25 cellular contexts compared by ENCODE assay signal in genomic region chr7:134676743-134677142, GRCh38. TPM values are rescaled to one million over a fixed set of nuclear protein-coding genes. Genes with fewer than 3 reads are reported as not detected.
DNase-seq lines count a peak whose midpoint lies in the region; ATAC-seq and TF ChIP-seq lines count a peak whose summit lies in the region.
"Had no signal": no experiment of that assay in that cellular context is flagged by ENCODE, and none has a peak within 500 bp of the region (broad histone marks: within the 10 kb centered on the region; RNA-seq: fewer than 3 reads in every experiment).

No MANE protein-coding gene starts in this region.

- H3K4me3 Mint-ChIP-seq in CD4-positive, alpha-beta memory T cell, result no peak overlapping the region
- H3K4me3 Mint-ChIP-seq in H9, result no peak overlapping the region
- H3K4me3 Mint-ChIP-seq in effector memory CD8-positive, alpha-beta T cell, result no peak overlapping the region
- no peak overlapping the region for H3K4me3 Mint-ChIP-seq in naive thymus-derived CD8-positive, alpha-beta T cell
- H3K4me3 Mint-ChIP-seq: IgD-negative memory B cell had no signal

- no peak overlapping the region for H3K23ac ChIP-seq in H9 (ENCODE audit: insufficient read length, low read depth, low read length)

- H3K4me2 ChIP-seq in H9 (ENCODE audit: insufficient read depth, insufficient read length, low read length), result no peak overlapping the region

- no peak overlapping the region for H4K8ac ChIP-seq in H9 (replicated peaks; ENCODE audit: insufficient read length, low read depth, low read length)

- H3K36me3 Mint-ChIP-seq in CD4-positive, alpha-beta memory T cell, result peaks cover 27 to 34% of the 10 kb centered on the region in 2 donors
- H3K36me3 Mint-ChIP-seq in H9 (ENCODE audit: insufficient read depth in 1 of 3, low read depth in 3 of 3), result peaks cover 12 to 19% (median 14%) of the 10 kb centered on the region in 3 experiments
- H3K36me3 Mint-ChIP-seq in effector memory CD8-positive, alpha-beta T cell (ENCODE audit: insufficient read depth), result peaks cover 21% of the 10 kb centered on the region
- H3K36me3 Mint-ChIP-seq in naive thymus-derived CD8-positive, alpha-beta T cell, result peaks cover 3 to 37% (median 27%) of the 10 kb centered on the region in 3 donors

- H2BK12ac ChIP-seq in H9 (ENCODE audit: insufficient read length, low read depth, low read length), result no peak overlapping the region

- H3K79me1 ChIP-seq in H9 (ENCODE audit: insufficient read depth, low read depth, low read length, poor library complexity, severe bottlenecking), result no peaks in the 10 kb centered on the region

- 0 out of 2 replicates have a peak overlapping the region, but pooled peaks have one; percentile 31 for H3K14ac ChIP-seq in H9 (ENCODE audit: insufficient read depth, low read length)

- H3K18ac ChIP-seq in H9 (ENCODE audit: insufficient read length, low read depth, low read length), result no peak overlapping the region

- in situ Hi-C loops in brain microvascular endothelial cell (cut with HindIII; ENCODE audit: low pct_ligation_motif_present, low sequenced_read_pairs), result no loop called here

- no peak overlapping the region for H3K9ac ChIP-seq in H9 (ENCODE audit: extremely low read depth, insufficient read length, low read length)

- no peaks in the 10 kb centered on the region for H3K27me3 Mint-ChIP-seq in CD4-positive, alpha-beta memory T cell
- no peaks in the 10 kb centered on the region for H3K27me3 Mint-ChIP-seq in H9 (ENCODE audit: low read depth)
- H3K27me3 Mint-ChIP-seq in effector memory CD8-positive, alpha-beta T cell, result no peaks in the 10 kb centered on the region
- H3K27me3 Mint-ChIP-seq in naive thymus-derived CD8-positive, alpha-beta T cell, result no peaks in the 10 kb centered on the region
- H3K27me3 Mint-ChIP-seq: IgD-negative memory B cell had no signal

- no peak for ATAC-seq in effector memory CD8-positive, alpha-beta T cell (replicated peaks)
- no peak for ATAC-seq in naive thymus-derived CD8-positive, alpha-beta T cell
- no peak for ATAC-seq in GM21529 (IDR thresholded peaks at IDR 0.05; ENCODE audit: unreplicated experiment)
- ATAC-seq: HCT116 had no signal

- no peak overlapping the region for H3K4ac ChIP-seq in H9 (ENCODE audit: low read depth, low read length)

- no peak overlapping the region for H3T11ph ChIP-seq in H9 (ENCODE audit: low read length)

- peak overlapping the region in 6 of 7 donors; percentile 0 to 63 (median 6) for H3K27ac Mint-ChIP-seq in CD4-positive, alpha-beta memory T cell
- peak overlapping the region in 1 of 3 experiments; percentile 2; a peak in 2 of 7 replicates for H3K27ac Mint-ChIP-seq in H9
- peak overlapping the region; percentile 74 to 81 for H3K27ac Mint-ChIP-seq in effector memory CD8-positive, alpha-beta T cell
- peak overlapping the region; percentile 27 to 84 (median 70) for H3K27ac Mint-ChIP-seq in naive thymus-derived CD8-positive, alpha-beta T cell

- H4K20me1 ChIP-seq in H9 (ENCODE audit: control insufficient read depth, insufficient read depth, insufficient read length), result no peaks in the 10 kb centered on the region

- no CpG with 5 or more reads among the region's 1 CpG for WGBS in H9 (ENCODE audit: extremely low coverage, insufficient read length, low lambda C conversion rate)

- no peaks in the 10 kb centered on the region for H3K27me3 ChIP-seq in CD4-positive, alpha-beta memory T cell (ENCODE audit: insufficient read depth, low read length)
- H3K27me3 ChIP-seq in H9 (ENCODE audit: insufficient read depth, low read length) (no peaks in the 10 kb centered on the region), brain microvascular endothelial cell (replicated peaks) (no peaks in the 10 kb centered on the region)
- H3K27me3 ChIP-seq: cardiac muscle cell, uterus had no signal

- H3K36me3 ChIP-seq in CD4-positive, alpha-beta memory T cell (ENCODE audit: insufficient read depth, low read length), result no peaks in the 10 kb centered on the region
- H3K36me3 ChIP-seq in brain microvascular endothelial cell (replicated peaks), result no peaks in the 10 kb centered on the region
- H3K36me3 ChIP-seq: cardiac muscle cell, uterus had no signal

- CTCF ChIA-PET in CD4-positive, alpha-beta memory T cell (lab: Charles Lee; ENCODE audit: partially characterized antibody), result no interaction called here

- no peak overlapping the region for H2BK20ac ChIP-seq in H9 (ENCODE audit: low read depth, low read length, poor library complexity, severe bottlenecking)

- no peak overlapping the region for H2AFZ ChIP-seq in H9 (ENCODE audit: low read length)

- intact Hi-C loops in CD4-positive, alpha-beta memory T cell (cut with micrococcal nuclease), result no loop called here

- no peak overlapping the region for H4K5ac ChIP-seq in H9 (ENCODE audit: insufficient read length, low read depth, low read length)

- no peak overlapping the region for H3K56ac ChIP-seq in H9 (ENCODE audit: insufficient read length, low read depth, low read length)

- no peak overlapping the region for H4K91ac ChIP-seq in H9 (ENCODE audit: insufficient read length, low read depth, low read length)

- peaks cover 3% of the 10 kb centered on the region for H3K4me1 ChIP-seq in CD4-positive, alpha-beta memory T cell (ENCODE audit: insufficient read depth, low read length)
- H3K4me1 ChIP-seq in H9 (ENCODE audit: insufficient read depth, low read length), result no peaks in the 10 kb centered on the region
- H3K4me1 ChIP-seq: uterus had no signal

- H2AK5ac ChIP-seq in H9 (ENCODE audit: insufficient read length, low read length), result no peak overlapping the region

- no peaks in the 10 kb centered on the region for H3K9me3 ChIP-seq in CD4-positive, alpha-beta memory T cell (ENCODE audit: control insufficient read depth in 1 of 2, low read length in 2 of 2)
- H3K9me3 ChIP-seq in H9 (ENCODE audit: control insufficient read depth, low read depth, low read length), result no peaks in the 10 kb centered on the region
- H3K9me3 ChIP-seq: uterus had no signal

- 0 out of 2 replicates have a peak, but pooled peaks cover 1% of the 10 kb centered on the region for H3K79me2 ChIP-seq in H9 (ENCODE audit: insufficient read depth, low read length)

- TF ChIP-seq CTCF in H9 (conservative IDR thresholded peaks at IDR 0.05) (no peak), brain microvascular endothelial cell (IDR thresholded peaks at IDR 0.05; ENCODE audit: low read depth, low read length, missing control alignments) (no peak)

- no peak overlapping the region for H3K4me3 ChIP-seq in CD4-positive, alpha-beta memory T cell (ENCODE audit: low read length in 2 of 2)
- H3K4me3 ChIP-seq in brain microvascular endothelial cell (ENCODE audit: low read depth, low read length), result no peak overlapping the region
- H3K4me3 ChIP-seq: cardiac muscle cell, skin epidermis, uterus had no signal

- no peak overlapping the region for H2BK120ac ChIP-seq in H9 (ENCODE audit: low read depth, low read length, poor library complexity, severe bottlenecking)

- peaks cover 11 to 18% (median 17%) of the 10 kb centered on the region in 4 donors for H3K4me1 Mint-ChIP-seq in CD4-positive, alpha-beta memory T cell
- H3K4me1 Mint-ChIP-seq in H9, result peaks cover 8 to 9% of the 10 kb centered on the region in 2 experiments
- H3K4me1 Mint-ChIP-seq in effector memory CD8-positive, alpha-beta T cell (ENCODE audit: low read depth in 2 of 2), result peaks cover 8 to 23% of the 10 kb centered on the region in 2 donors
- peaks cover 11 to 38% (median 30%) of the 10 kb centered on the region in 4 donors for H3K4me1 Mint-ChIP-seq in naive thymus-derived CD8-positive, alpha-beta T cell

- H3K23me2 ChIP-seq in H9 (ENCODE audit: insufficient read length, low read depth, low read length, poor library complexity, severe bottlenecking), result no peaks in the 10 kb centered on the region

- no peak overlapping the region for H3K27ac ChIP-seq in CD4-positive, alpha-beta memory T cell (ENCODE audit: low read depth, low read length)
- H3K27ac ChIP-seq in H9 (ENCODE audit: insufficient read length, low read depth, low read length) (no peak overlapping the region), brain microvascular endothelial cell (no peak overlapping the region)
- H3K27ac ChIP-seq: cardiac muscle cell, RWPE1, skin epidermis, uterus, WERI-Rb-1 had no signal

- no peak overlapping the region for H2BK5ac ChIP-seq in H9 (ENCODE audit: insufficient read length, low read length)

- no peak overlapping the region for H2BK15ac ChIP-seq in H9 (ENCODE audit: low read depth, low read length)

- DNase-seq in CD4-positive, alpha-beta memory T cell, result no peak
- DNase-seq in H9 (no peak), brain microvascular endothelial cell (no peak), NCI-H1417 (lab: John Stamatoyannopoulos, UW) (no peak)
- DNase-seq in effector memory CD8-positive, alpha-beta T cell, result no peak
- no peak for DNase-seq in naive thymus-derived CD8-positive, alpha-beta T cell
- DNase-seq: activated CD8-positive, alpha-beta memory T cell treated with anti-CD3 and anti-CD28 coated beads, Interleukin-2, amount 50 U/mL, for 48 hours; activated naive CD4-positive, alpha-beta T cell treated with Interleukin-2 at 50 U/mL for 16 hours; anterior cingulate cortex; C1 segment of cervical spinal cord; EL; NCI-H1092 treated with DMSO at 0.1 percent for 48 hours; NCI-H1930; NCI-H226; NCI-H748 treated with DMSO at 0.1 percent for 48 hours; occipital lobe; stimulated activated CD4-positive, alpha-beta T cell treated with anti-CD3 and anti-CD28 coated beads, Interleukin-1b, Interleukin-23, amount 100 ng/mL, for 48 hours; uterus; WERI-Rb-1 had no signal

- POLR2A ChIA-PET in CD4-positive, alpha-beta memory T cell (lab: Charles Lee; ENCODE audit: partially characterized antibody), result interaction anchor here (1.9 kb wide), 1 partner anchor 31 kb away, joined by 6 read pairs; no protein-coding TSS in a partner anchor
- POLR2A ChIA-PET in naive thymus-derived CD8-positive, alpha-beta T cell (lab: Charles Lee), result interaction anchor here (11.7 kb wide), 1 partner anchor 33 kb away, joined by 144 read pairs; the partner anchor contains the start of gene BPGM

- peaks cover 0 to 8% (median 4%) of the 10 kb centered on the region in 8 donors for H3K9me3 Mint-ChIP-seq in CD4-positive, alpha-beta memory T cell
- H3K9me3 Mint-ChIP-seq in H9, result peaks cover 12% of the 10 kb centered on the region in 2 experiments; a peak in 4 of 5 replicates
- H3K9me3 Mint-ChIP-seq in effector memory CD8-positive, alpha-beta T cell, result no peaks in the 10 kb centered on the region
- H3K9me3 Mint-ChIP-seq in naive thymus-derived CD8-positive, alpha-beta T cell, result peaks cover 0 to 13% (median 4%) of the 10 kb centered on the region in 9 donors

RNA-seq across cellular contexts. Expression of gene BPGM, which starts 30.1 kb away (rescaled TPM):
- total RNA-seq in CD4-positive, alpha-beta memory T cell, result 10 to 100 TPM; 13.7 to 14.7 TPM
- polyA plus RNA-seq in CD4-positive, alpha-beta memory T cell, result 10 to 100 TPM; 22.1 to 27.8 TPM
- 14.0 and 14.4 TPM in 2 replicates for total RNA-seq in H9 (2021)
- 10 to 100 TPM; 25.1 to 26.3 TPM for total RNA-seq in naive thymus-derived CD8-positive, alpha-beta T cell
- polyA plus RNA-seq in naive thymus-derived CD8-positive, alpha-beta T cell, result 10 to 100 TPM; 17.2 to 30.1 (median 21.3) TPM
